ENCODE assay signal across 13 cellular contexts in genomic region chr6:165664553-165665383, GRCh38. TPM values are rescaled to one million over a fixed set of nuclear protein-coding genes. Genes with fewer than 3 reads are reported as not detected.
DNase-seq lines count a peak whose midpoint lies in the region; FAIRE-seq and TF ChIP-seq lines count a peak whose summit lies in the region.
"Had no signal": no experiment of that assay in that cellular context is flagged by ENCODE, and none has a peak within 500 bp of the region (broad histone marks: within the 10 kb centered on the region; RNA-seq: fewer than 3 reads in every experiment).

No MANE protein-coding gene starts in this region.

- H3K9me3 ChIP-seq in MG63 = no peaks in the 10 kb centered on the region
- H3K9me3 ChIP-seq in esophagus squamous epithelium = no peaks in the 10 kb centered on the region
- H3K9me3 ChIP-seq in neuronal stem cell (replicated peaks in 1 of 2; ENCODE audit: control insufficient read depth in 2 of 2, insufficient read depth in 1 of 2, low read depth in 1 of 2, low read length in 2 of 2) = no peaks in the 10 kb centered on the region

- POLR2A ChIA-PET in RWPE1 (lab: Yijun Ruan, JAX; ENCODE audit: low non-redundant PET) = no interaction called here

- no peak overlapping the region for H4K8ac ChIP-seq in neuronal stem cell (ENCODE audit: low read depth, low read length)

- no peak for FAIRE-seq in D721Med (lab: Jason Lieb, UNC)
- FAIRE-seq: colon had no signal

- intact Hi-C loops in esophagus squamous epithelium (cut with DNase I) = no loop called here

- no peak overlapping the region for H2BK5ac ChIP-seq in neuronal stem cell (ENCODE audit: low read length)

- peak overlapping the region; percentile 97 for H2AFZ ChIP-seq in neuronal stem cell (ENCODE audit: low read length)

- no peak for TF ChIP-seq CTCF in esophagus squamous epithelium (IDR thresholded peaks at IDR 0.05)
- no peak for TF ChIP-seq CTCF in RWPE1 (conservative IDR thresholded peaks at IDR 0.05; ENCODE audit: low read depth)
- TF ChIP-seq CTCF in D721Med (IDR thresholded peaks at IDR 0.05; ENCODE audit: insufficient read depth, missing control alignments) = no peak

- peaks cover 6% of the 10 kb centered on the region for H3K79me1 ChIP-seq in neuronal stem cell (ENCODE audit: low read depth, low read length)

- DNase-seq in AG20443 (ENCODE audit: low spot score) (peak; percentile 32), MG63 (peak; percentile 10), esophagus squamous epithelium (lab: John Stamatoyannopoulos, UW) (no peak), neuronal stem cell (ENCODE audit: low spot score) (peak; percentile 26), SKM-1 (lab: John Stamatoyannopoulos, UW; ENCODE audit: unreplicated experiment) (no peak), C1 segment of cervical spinal cord (lab: John Stamatoyannopoulos, UW) (no peak), RWPE1 (ENCODE audit: low spot score) (no peak), D721Med (ENCODE audit: insufficient read length, low spot score) (no peak)
- DNase-seq: CD4-positive, alpha-beta memory T cell; NCI-H2029 treated with DMSO at 0.1 percent for 48 hours had no signal

- no peak overlapping the region for H3K27ac ChIP-seq in esophagus squamous epithelium
- no peak overlapping the region for H3K27ac ChIP-seq in neuronal stem cell (replicated peaks; ENCODE audit: low read length)
- no peak overlapping the region for H3K27ac ChIP-seq in RWPE1
- H3K27ac ChIP-seq: VCaP had no signal

- H2BK12ac ChIP-seq in neuronal stem cell (ENCODE audit: low read length) = no peak overlapping the region

- H2AK5ac ChIP-seq in neuronal stem cell (ENCODE audit: low read depth, low read length) = no peak overlapping the region

- H3K4me3 ChIP-seq in MG63 = no peak overlapping the region; the same call in none of the 2 replicates
- peak overlapping the region in 3 of 4 donors; percentile 32 to 65 (median 58) for H3K4me3 ChIP-seq in esophagus squamous epithelium
- peak overlapping the region; percentile 84 to 98 for H3K4me3 ChIP-seq in neuronal stem cell (ENCODE audit: low read length in 2 of 2)

- no peak overlapping the region for H3K9ac ChIP-seq in neuronal stem cell (ENCODE audit: low read depth, low read length, poor library complexity)

- no peak overlapping the region for H2BK120ac ChIP-seq in neuronal stem cell (ENCODE audit: low read depth, low read length)

- H3K36me3 ChIP-seq in MG63 = no peaks in the 10 kb centered on the region
- no peaks in the 10 kb centered on the region for H3K36me3 ChIP-seq in esophagus squamous epithelium
- no peaks in the 10 kb centered on the region for H3K36me3 ChIP-seq in neuronal stem cell (replicated peaks in 1 of 2; ENCODE audit: control insufficient read depth in 2 of 2, insufficient read depth in 2 of 2, low read length in 2 of 2)

- H3K27me3 ChIP-seq in MG63 (peaks cover 44% of the 10 kb centered on the region), esophagus squamous epithelium (peaks cover 15 to 100% (median 20%) of the 10 kb centered on the region in 4 donors), neuronal stem cell (ENCODE audit: control insufficient read depth in 3 of 3, insufficient read depth in 3 of 3, low read depth in 1 of 3, low read length in 3 of 3) (peaks cover 0 to 22% (median 3%) of the 10 kb centered on the region in 3 experiments)

- peak overlapping the region; percentile 86 for H3K4me2 ChIP-seq in neuronal stem cell (ENCODE audit: insufficient read depth, low read length, poor library complexity, severe bottlenecking)

- H4K91ac ChIP-seq in neuronal stem cell (ENCODE audit: low read depth, low read length, poor library complexity) = no peak overlapping the region

- WGBS in esophagus squamous epithelium, 2 donors = 10 to 15% methylated on average over 23 to 25 of the region's 25 CpGs
- WGBS in neuronal stem cell (ENCODE audit: extremely low coverage in 2 of 2, insufficient read length in 2 of 2, insufficient replicate concordance in 1 of 2), 2 donors = no CpG with 5 or more reads among the region's 25 CpGs

- no peak overlapping the region for H3K18ac ChIP-seq in neuronal stem cell (ENCODE audit: low read length)

- H3K4ac ChIP-seq in neuronal stem cell (ENCODE audit: low read length) = no peak overlapping the region

- CTCF ChIA-PET in RWPE1 (lab: Yijun Ruan, JAX) = no interaction called here

- no peak overlapping the region for H3K23ac ChIP-seq in neuronal stem cell (ENCODE audit: low read depth, low read length, poor library complexity)

- H3K14ac ChIP-seq in neuronal stem cell (ENCODE audit: low read length) = no peak overlapping the region

- no peak overlapping the region for H2BK15ac ChIP-seq in neuronal stem cell (ENCODE audit: low read length)

- H3K4me1 ChIP-seq in esophagus squamous epithelium = peaks cover 25 to 54% (median 31%) of the 10 kb centered on the region in 3 donors
- H3K4me1 ChIP-seq in neuronal stem cell (ENCODE audit: control insufficient read depth in 2 of 2, insufficient read depth in 1 of 2, low read depth in 1 of 2, low read length in 2 of 2) = peaks cover 10 to 24% of the 10 kb centered on the region in 2 donors

- TF ChIP-seq POLR2A in esophagus squamous epithelium (IDR thresholded peaks at IDR 0.05) = no peak

RNA-seq across cellular contexts. Expression of gene PDE10A, which starts 1.7 kb away (rescaled TPM):
- total RNA-seq in MG63 (2014; rRNA removed; shearing (Covaris generic); ENCODE audit: low replicate concordance) = 0.10 and 1.3 TPM in 2 replicates
- 1 to 10 TPM in 3 of 4 donors, under 1 TPM in 1; 0.27 to 3.1 (median 1.4) TPM for total RNA-seq in esophagus squamous epithelium
- 9.7 TPM for polyA plus RNA-seq in neuronal stem cell (2013, experiment 1 of 2)
- 9.7 TPM for polyA plus RNA-seq in neuronal stem cell (2013, experiment 2 of 2)
- total RNA-seq: CD4-positive, alpha-beta memory T cell had no signal
- polyA plus RNA-seq: CD4-positive, alpha-beta memory T cell; IgD-negative memory B cell had no signal

Comparison
In these comparisons a context has a peak if more than half of its experiments do, and no peak if none do; other contexts are left out.
1. DNase-seq: peak in AG20443 (single experiment), MG63 (single experiment) and neuronal stem cell (single experiment); none in esophagus squamous epithelium (single experiment), SKM-1 (single experiment), C1 segment of cervical spinal cord (0 of 14), RWPE1 (single experiment) and D721Med (single experiment).